In the genomic region with DNA sequence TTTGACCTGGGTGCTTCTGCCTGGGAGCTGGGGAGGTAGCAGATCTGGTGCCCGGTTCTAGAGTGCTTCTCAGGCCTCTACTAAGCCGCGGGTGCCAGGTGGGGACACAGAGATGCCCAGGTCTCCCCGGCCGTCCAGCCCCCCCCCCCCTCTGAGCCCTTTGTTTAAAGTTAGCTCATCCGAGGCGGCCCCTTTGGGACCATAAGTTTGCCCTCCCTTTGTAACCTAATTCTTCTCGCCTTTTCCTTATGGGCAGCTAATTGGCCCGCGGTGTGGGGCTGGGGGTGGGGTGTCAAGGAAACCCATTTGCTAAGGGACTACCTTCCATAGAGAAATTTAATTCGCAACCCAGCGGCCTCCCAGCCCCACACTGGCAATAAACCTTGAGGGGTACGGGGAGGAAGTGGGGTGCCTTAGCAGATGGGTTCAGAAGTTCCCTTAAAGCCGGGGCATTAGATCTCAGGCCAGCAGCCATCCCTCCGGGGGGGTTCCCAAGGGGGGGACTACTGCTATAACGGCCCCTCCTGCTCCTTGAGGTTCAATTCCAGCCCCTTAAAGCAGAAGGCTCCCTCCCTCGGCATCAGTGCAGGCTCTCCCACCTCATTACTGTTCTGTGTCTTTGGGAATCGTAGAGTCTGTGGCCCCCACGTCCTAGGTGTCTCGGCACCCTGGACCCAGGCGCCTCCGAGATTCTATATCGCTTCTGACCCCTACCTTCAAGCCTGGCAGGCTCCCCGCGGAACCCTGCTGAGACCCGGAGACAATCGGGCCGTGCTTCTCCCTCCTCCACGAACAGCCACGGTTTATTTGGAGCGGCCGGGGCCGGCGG, we compare ENCODE assay signal across 12 cellular contexts. TPM values are rescaled to one million over a fixed set of nuclear protein-coding genes. Genes with fewer than 3 reads are reported as not detected.
A peak's percentile ranks its signal among the peaks of the same experiment; 100 is the strongest.
DNase-seq lines count a peak whose midpoint lies in the region; ATAC-seq lines count a peak whose summit lies in the region.
"Had no signal": no experiment of that assay in that cellular context is flagged by ENCODE, and none has a peak within 500 bp of the region (broad histone marks: within the 10 kb centered on the region; RNA-seq: fewer than 3 reads in every experiment).

No MANE protein-coding gene starts in this region.

- no peaks in the 10 kb centered on the region for H3K36me3 Mint-ChIP-seq in activated T-cell treated with anti-CD3 and anti-CD28 coated beads, Interleukin-2, amount 50 U/mL, for 4 hours (ENCODE audit: insufficient read depth)
- no peaks in the 10 kb centered on the region for H3K36me3 Mint-ChIP-seq in T-cell

- H3K9me3 Mint-ChIP-seq in activated T-cell treated with anti-CD3 and anti-CD28 coated beads, Interleukin-2, amount 50 U/mL, for 4 hours, result no peaks in the 10 kb centered on the region
- no peaks in the 10 kb centered on the region for H3K9me3 Mint-ChIP-seq in T-cell
- no peaks in the 10 kb centered on the region for H3K9me3 Mint-ChIP-seq in stimulated activated naive CD8-positive, alpha-beta T cell treated with anti-CD3 and anti-CD28 coated beads, Interleukin-15, amount 100 ng/mL, for 72 hours

- peaks cover 72% of the 10 kb centered on the region for H3K27me3 Mint-ChIP-seq in activated T-cell treated with anti-CD3 and anti-CD28 coated beads, Interleukin-2, amount 50 U/mL, for 4 hours (ENCODE audit: low read depth)
- H3K27me3 Mint-ChIP-seq in T-cell, result peaks cover 47 to 74% of the 10 kb centered on the region in 2 donors
- H3K27me3 Mint-ChIP-seq in stimulated activated naive CD8-positive, alpha-beta T cell treated with anti-CD3 and anti-CD28 coated beads, Interleukin-15, amount 100 ng/mL, for 72 hours, result peaks cover 96% of the 10 kb centered on the region

- H3K4me1 Mint-ChIP-seq in activated T-cell treated with anti-CD3 and anti-CD28 coated beads, Interleukin-2, amount 50 U/mL, for 4 hours (ENCODE audit: low read depth), result peaks cover 35% of the 10 kb centered on the region
- peaks cover 30 to 44% (median 33%) of the 10 kb centered on the region in 3 donors for H3K4me1 Mint-ChIP-seq in T-cell
- peaks cover 58% of the 10 kb centered on the region for H3K4me1 Mint-ChIP-seq in stimulated activated naive CD8-positive, alpha-beta T cell treated with anti-CD3 and anti-CD28 coated beads, Interleukin-15, amount 100 ng/mL, for 72 hours

- peak overlapping the region; percentile 53 for H3K4me3 Mint-ChIP-seq in activated T-cell treated with anti-CD3 and anti-CD28 coated beads, Interleukin-2, amount 50 U/mL, for 4 hours
- peak overlapping the region in 2 of 3 donors; percentile 13 to 85 for H3K4me3 Mint-ChIP-seq in T-cell
- H3K4me3 Mint-ChIP-seq in stimulated activated naive CD8-positive, alpha-beta T cell treated with anti-CD3 and anti-CD28 coated beads, Interleukin-15, amount 100 ng/mL, for 72 hours, result peak overlapping the region; percentile 49 to 51

- CTCF ChIA-PET in T-cell (lab: Charles Lee), result interaction anchor here in 1 of 2 donors (0.6 kb wide), 1 partner anchor 439 kb away, joined by 4 read pairs; a partner anchor contains a TSS

- ATAC-seq in activated T-cell treated with anti-CD3 and anti-CD28 coated beads, Interleukin-2, amount 50 U/mL, for 4 hours, result no peak
- no peak for ATAC-seq in T-cell (replicated peaks in 1 of 4)
- no peak for ATAC-seq in stimulated activated naive CD8-positive, alpha-beta T cell treated with anti-CD3 and anti-CD28 coated beads, Interleukin-15, amount 100 ng/mL, for 72 hours
- ATAC-seq in GM21619 (IDR thresholded peaks at IDR 0.05; ENCODE audit: unreplicated experiment), result no peak
- ATAC-seq: gastrocnemius medialis had no signal

- POLR2A ChIA-PET in T-cell (lab: Charles Lee), result no interaction called here

- H3K27ac Mint-ChIP-seq in T-cell, result no peak overlapping the region
- no peak overlapping the region for H3K27ac Mint-ChIP-seq in stimulated activated naive CD8-positive, alpha-beta T cell treated with anti-CD3 and anti-CD28 coated beads, Interleukin-15, amount 100 ng/mL, for 72 hours

- DNase-seq in activated T-cell treated with anti-CD3 and anti-CD28 coated beads, Interleukin-2, amount 50 U/mL, for 4 hours, result no peak
- DNase-seq in activated T-cell treated with anti-CD3 and anti-CD28 coated beads, Interleukin-2, amount 50 U/mL, for 1 hour, result no peak
- DNase-seq in T-cell (peak in 3 of 34 experiments; percentile 13 to 25 (median 22)), islet precursor cell (peak; percentile 56), cerebellar cortex (ENCODE audit: low spot score) (no peak), NCI-H1930 (lab: John Stamatoyannopoulos, UW) (no peak)
- DNase-seq in stimulated activated naive CD8-positive, alpha-beta T cell treated with anti-CD3 and anti-CD28 coated beads, Interleukin-15, amount 100 ng/mL, for 72 hours, result peak in 1 of 2 donors; percentile 30
- DNase-seq: amygdala, gastrocnemius medialis had no signal

RNA-seq across cellular contexts. Expression of a gene that starts 1.7 kb away (rescaled TPM):
- total RNA-seq in activated T-cell treated with anti-CD3 and anti-CD28 coated beads, Interleukin-2, amount 50 U/mL, for 4 hours, result 10 to 100 TPM in 2 of 3 donors, 1 to 10 TPM in 1; 2.3 to 13.7 (median 12.2) TPM
- 1 to 10 TPM in 4 of 5 donors, under 1 TPM in 1; 0.98 to 4.6 (median 3.5) TPM for total RNA-seq in T-cell

RNA-seq across cellular contexts. Expression of a gene that starts 24.6 kb away (rescaled TPM):
- total RNA-seq in activated T-cell treated with anti-CD3 and anti-CD28 coated beads, Interleukin-2, amount 50 U/mL, for 4 hours, result not detected
- total RNA-seq in T-cell, result not detected
- total RNA-seq: gastrocnemius medialis, HT1080, pulmonary artery endothelial cell had no signal
